In genomic region chr15:64521726-64522164, GRCh38 we compare ENCODE assay signal across 8 cellular contexts.
A peak's percentile ranks its signal among the peaks of the same experiment; 100 is the strongest.
DNase-seq lines count a peak whose midpoint lies in the region; ATAC-seq and TF ChIP-seq lines count a peak whose summit lies in the region.

No MANE protein-coding gene starts in this region.

- H3K27me3 ChIP-seq in tibial nerve, result no peaks in the 10 kb centered on the region

- H3K4me3 ChIP-seq in LNCaP clone FGC (ENCODE audit: low read depth, low read length), result no peak overlapping the region
- H3K4me3 ChIP-seq in tibial nerve, result no peak overlapping the region

- 14 to 19% methylated on average over 3 of the region's 3 CpGs for WGBS in tibial nerve, 2 donors

- H3K4me1 ChIP-seq in tibial nerve, result peaks cover 0 to 43% (median 22%) of the 10 kb centered on the region in 4 donors

- no peak for TF ChIP-seq EP300 in tibial nerve (IDR thresholded peaks at IDR 0.05)

- peak overlapping the region; percentile 8 to 85 (median 52) for H3K27ac ChIP-seq in tibial nerve

- ATAC-seq in HG02870 (IDR thresholded peaks at IDR 0.05; ENCODE audit: unreplicated experiment), result no peak

- H3K9me3 ChIP-seq in tibial nerve, result no peaks in the 10 kb centered on the region

- peak; percentile 32 for DNase-seq in AG09319 (ENCODE audit: extremely low read depth, low read depth)
- DNase-seq in LNCaP clone FGC (ENCODE audit: low read depth), result peak; percentile 82
- peak in 46 of 56 donors; percentile 9 to 86 (median 50) for DNase-seq in amygdala (lab: John Stamatoyannopoulos, UW)
- DNase-seq in inferior parietal cortex (ENCODE audit: extremely low spot score), result peak; percentile 85
- no peak for DNase-seq in tibial nerve (ENCODE audit: low spot score in 2 of 2)
- DNase-seq in GM13977 (ENCODE audit: low spot score), result no peak
- no peak for DNase-seq in activated CD4-positive, alpha-beta T cell treated with anti-CD3 and anti-CD28 coated beads, Interleukin-2, amount 50 U/mL, for 4 hours

- TF ChIP-seq POLR2A in tibial nerve (IDR thresholded peaks at IDR 0.05), result no peak

- in situ Hi-C loops in GM13977 (cut with MboI; ENCODE audit: low pct_unique_long_range_greater_than_20kb, low sequenced_read_pairs, unreplicated experiment), result no loop called here

- TF ChIP-seq CTCF in AG09319 (IDR thresholded peaks at IDR 0.05; ENCODE audit: low read depth, low read length) (no peak), LNCaP clone FGC (IDR thresholded peaks at IDR 0.05; ENCODE audit: control insufficient read depth, extremely low read depth, insufficient read depth) (no peak), tibial nerve (IDR thresholded peaks at IDR 0.05) (no peak), GM13977 (IDR thresholded peaks at IDR 0.05; ENCODE audit: extremely low read depth, insufficient read depth, missing control alignments) (no peak)

- H3K36me3 ChIP-seq in tibial nerve, result no peaks in the 10 kb centered on the region

Comparison
In these comparisons a context has a peak if more than half of its experiments do, and no peak if none do; other contexts are left out.
1. DNase-seq: peak in AG09319 (single experiment), LNCaP clone FGC (single experiment), amygdala (46 of 56) and inferior parietal cortex (single experiment); none in tibial nerve (0 of 2), GM13977 (single experiment) and activated CD4-positive, alpha-beta T cell treated with anti-CD3 and anti-CD28 coated beads, Interleukin-2, amount 50 U/mL, for 4 hours (0 of 2).